8 cellular contexts compared by ENCODE assay signal in genomic region chr2:162072181-162072702, GRCh38. TPM values are rescaled to one million over a fixed set of nuclear protein-coding genes. Genes with fewer than 3 reads are reported as not detected.
DNase-seq lines count a peak whose midpoint lies in the region; ATAC-seq and TF ChIP-seq lines count a peak whose summit lies in the region.

No MANE protein-coding gene starts in this region.

- peak; percentile 41 for ATAC-seq in GM19452 (IDR thresholded peaks at IDR 0.05; ENCODE audit: unreplicated experiment)
- ATAC-seq in HG03439 (IDR thresholded peaks at IDR 0.05; ENCODE audit: unreplicated experiment) = peak; percentile 54
- no peak for ATAC-seq in upper lobe of left lung (ENCODE audit: low FRiP score in 2 of 2)
- no peak for ATAC-seq in Right ventricle myocardium inferior

- H3K9ac ChIP-seq in duodenal mucosa (ENCODE audit: low read depth in 1 of 2, low read length in 2 of 2) = peak overlapping the region; percentile 7 to 9

- H3K9me3 ChIP-seq in duodenal mucosa (ENCODE audit: control insufficient read depth in 1 of 2, low read length in 2 of 2) (no peaks in the 10 kb centered on the region), upper lobe of left lung (no peaks in the 10 kb centered on the region), testis (no peaks in the 10 kb centered on the region)

- DNase-seq in BJ (ENCODE audit: low read depth) (peak; percentile 38), upper lobe of left lung (no peak), epidermal melanocyte (ENCODE audit: insufficient read length, low spot score) (no peak), Right ventricle myocardium inferior (ENCODE audit: missing footprints) (no peak), testis (no peak)

- TF ChIP-seq EP300 in upper lobe of left lung (IDR thresholded peaks at IDR 0.05) = no peak

- no peak for TF ChIP-seq CTCF in BJ (IDR thresholded peaks at IDR 0.05; ENCODE audit: insufficient read depth, low read depth, low read length)
- TF ChIP-seq CTCF in upper lobe of left lung (IDR thresholded peaks at IDR 0.05) = no peak
- no peak for TF ChIP-seq CTCF in testis (IDR thresholded peaks at IDR 0.05)

- H3K27ac ChIP-seq in duodenal mucosa (ENCODE audit: low read depth, low read length) (no peak overlapping the region), upper lobe of left lung (peak overlapping the region in 1 of 4 donors; percentile 85), testis (no peak overlapping the region)

- CTCF ChIA-PET in BJ (lab: Yijun Ruan, JAX) = interaction anchor here (0.6 to 1.0 kb wide), 2 partner anchors 35 to 76 kb away, joined by 3 read pairs; no protein-coding TSS in a partner anchor

- H3K4me3 ChIP-seq in BJ (ENCODE audit: low read depth, low read length) (no peak overlapping the region), duodenal mucosa (ENCODE audit: low read depth in 1 of 2, low read length in 2 of 2) (peak overlapping the region; percentile 74 to 84), upper lobe of left lung (peak overlapping the region in 3 of 4 donors; percentile 56 to 60 (median 57)), testis (no peak overlapping the region)

- POLR2A ChIA-PET in BJ (lab: Charles Lee) = interaction anchor here (0.5 to 1.2 kb wide), 3 partner anchors 13 to 692 kb away, joined by 3 to 4 read pairs (median 4); no protein-coding TSS in a partner anchor

- peaks cover 31 to 45% of the 10 kb centered on the region in 2 donors for H3K4me1 ChIP-seq in duodenal mucosa (ENCODE audit: control insufficient read depth in 1 of 2, insufficient read depth in 2 of 2, low read length in 2 of 2)
- H3K4me1 ChIP-seq in upper lobe of left lung = peaks cover 14 to 41% (median 20%) of the 10 kb centered on the region in 4 donors
- H3K4me1 ChIP-seq in testis = peaks cover 9% of the 10 kb centered on the region

- intact Hi-C loops in Right ventricle myocardium inferior (cut with DNase I) = loop anchor here (5.0 kb wide), 2 partner anchors 35 to 60 kb away; no protein-coding TSS in a partner anchor
- intact Hi-C loops in testis (cut with DNase I; ENCODE audit: low total_unique reads) = no loop called here

- H3K27me3 ChIP-seq in BJ (ENCODE audit: control insufficient read depth, insufficient read depth, low read length) = no peaks in the 10 kb centered on the region
- no peaks in the 10 kb centered on the region for H3K27me3 ChIP-seq in duodenal mucosa (ENCODE audit: control insufficient read depth in 1 of 2, insufficient read depth in 2 of 2, low read length in 2 of 2)
- peaks cover 0 to 7% (median 0%) of the 10 kb centered on the region in 4 donors for H3K27me3 ChIP-seq in upper lobe of left lung
- no peaks in the 10 kb centered on the region for H3K27me3 ChIP-seq in testis

- no peaks in the 10 kb centered on the region for H3K36me3 ChIP-seq in BJ (ENCODE audit: control insufficient read depth, insufficient read depth, low read length)
- no peaks in the 10 kb centered on the region for H3K36me3 ChIP-seq in duodenal mucosa (ENCODE audit: control insufficient read depth in 1 of 2, insufficient read depth in 2 of 2, low read length in 2 of 2)
- H3K36me3 ChIP-seq in upper lobe of left lung = no peaks in the 10 kb centered on the region
- no peaks in the 10 kb centered on the region for H3K36me3 ChIP-seq in testis (ENCODE audit: low read depth, missing control alignments)

- no peak for TF ChIP-seq POLR2A in upper lobe of left lung (IDR thresholded peaks at IDR 0.05)
- no peak for TF ChIP-seq POLR2A in testis (IDR thresholded peaks at IDR 0.05)

RNA-seq across cellular contexts. Expression of gene DPP4, which starts 1.8 kb away (rescaled TPM):
- polyA plus RNA-seq in BJ (2011; rRNA removed) (10.3 and 22.3 TPM in 2 replicates), testis (ENCODE audit: insufficient read depth, low read depth, low replicate concordance) (6.3 TPM)
- 6.9 and 11.4 TPM in 2 replicates for polyA minus RNA-seq in BJ (2011; rRNA and poly(A)+ RNA removed)
- total RNA-seq in upper lobe of left lung (10 to 100 TPM; 16.4 to 77.3 (median 27.5) TPM), Right ventricle myocardium inferior (5.4 TPM), testis (1 to 10 TPM; 1.2 to 1.7 TPM)

Comparison
In these comparisons a context has a peak if more than half of its experiments do, and no peak if none do; other contexts are left out.
1. H3K4me3 ChIP-seq: peak in duodenal mucosa (2 of 2) and upper lobe of left lung (3 of 4); none in BJ (single experiment) and testis (0 of 2).
2. ATAC-seq: peak in GM19452 (single experiment) and HG03439 (single experiment); none in upper lobe of left lung (0 of 2) and Right ventricle myocardium inferior (single experiment).